Comparison of ENCODE assay signal across 9 cellular contexts in the genomic region with DNA sequence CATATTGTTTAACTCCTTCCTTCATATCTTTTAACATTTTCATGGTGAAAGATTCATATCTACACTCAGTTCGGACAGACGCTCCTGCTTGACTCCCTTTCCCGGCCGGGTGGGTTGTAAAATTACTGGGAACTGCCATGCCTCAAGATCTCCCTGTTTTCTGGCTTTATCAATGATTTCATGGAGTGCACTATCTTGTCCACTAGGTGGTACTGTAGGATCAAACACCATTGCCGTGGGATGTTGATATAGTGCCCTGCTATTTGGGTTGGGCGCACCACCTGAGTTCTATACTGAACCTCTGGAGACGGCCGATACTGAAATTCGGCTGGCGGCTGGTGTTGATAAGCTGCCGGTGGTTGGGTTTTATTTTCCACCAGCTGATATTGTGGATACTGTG. TPM values are rescaled to one million over a fixed set of nuclear protein-coding genes. Genes with fewer than 3 reads are reported as not detected.
DNase-seq lines count a peak whose midpoint lies in the region; ATAC-seq and TF ChIP-seq lines count a peak whose summit lies in the region.
"Had no signal": no experiment of that assay in that cellular context is flagged by ENCODE, and none has a peak within 500 bp of the region (broad histone marks: within the 10 kb centered on the region; RNA-seq: fewer than 3 reads in every experiment).

No MANE protein-coding gene starts in this region.

- H3K9me2 ChIP-seq in Karpas-422 (replicated peaks; ENCODE audit: insufficient read depth, low read length): no peaks in the 10 kb centered on the region

- peak in 3 of 4 experiments; percentile 0 for DNase-seq in activated CD4-positive, CD25-positive, alpha-beta regulatory T cell (lab: John Stamatoyannopoulos, UW)
- DNase-seq in epithelial cell of proximal tubule (ENCODE audit: low read depth) (no peak), OCI-M2 (lab: John Stamatoyannopoulos, UW; ENCODE audit: unreplicated experiment) (no peak), Karpas-422 (no peak)
- peak; percentile 33 for DNase-seq in stimulated activated CD8-positive, alpha-beta memory T cell treated with anti-CD3 and anti-CD28 coated beads, Interleukin-4, amount 100 ng/mL, for 48 hours

- no peak for ATAC-seq in activated CD4-positive, CD25-positive, alpha-beta regulatory T cell treated with anti-CD3 and anti-CD28 coated beads, Interleukin-2, amount 50 U/mL, for 24 hours
- ATAC-seq in GM18498 (IDR thresholded peaks at IDR 0.05; ENCODE audit: unreplicated experiment): no peak

- H3K4me1 ChIP-seq in OCI-LY3 (ENCODE audit: low read length) (no peaks in the 10 kb centered on the region), Karpas-422 (ENCODE audit: low read length) (no peaks in the 10 kb centered on the region)

- H3K36me3 ChIP-seq in OCI-LY3 (replicated peaks; ENCODE audit: low read depth, low read length) (no peaks in the 10 kb centered on the region), Karpas-422 (ENCODE audit: insufficient read depth, low read length) (no peaks in the 10 kb centered on the region)

- H3K9me3 ChIP-seq in OCI-LY3 (ENCODE audit: insufficient read depth, low read length): no peaks in the 10 kb centered on the region
- no peaks in the 10 kb centered on the region for H3K9me3 ChIP-seq in Karpas-422 (ENCODE audit: low read length)

- no peak overlapping the region for H3K9ac ChIP-seq in OCI-LY3 (ENCODE audit: low read length)
- no peak overlapping the region for H3K9ac ChIP-seq in Karpas-422 (ENCODE audit: low read length)

- H3K27me3 ChIP-seq in OCI-LY3 (ENCODE audit: low read depth, low read length): no peaks in the 10 kb centered on the region
- no peaks in the 10 kb centered on the region for H3K27me3 ChIP-seq in Karpas-422 (ENCODE audit: low read length)

- H3K27ac ChIP-seq in OCI-LY3 (ENCODE audit: low read length) (no peak overlapping the region), Karpas-422 (ENCODE audit: low read length) (no peak overlapping the region)

- H4K20me1 ChIP-seq in OCI-LY3 (ENCODE audit: insufficient read depth, low read length) (no peaks in the 10 kb centered on the region), Karpas-422 (ENCODE audit: insufficient read depth, low read depth, low read length) (no peaks in the 10 kb centered on the region)

- H3K4me2 ChIP-seq in OCI-LY3 (ENCODE audit: low read length) (peak overlapping the region; percentile 46; the same call in 1 of the 2 replicates), Karpas-422 (ENCODE audit: low read depth, low read length, poor library complexity, severe bottlenecking) (no peak overlapping the region)

- TF ChIP-seq CTCF in OCI-LY3 (IDR thresholded peaks at IDR 0.05; ENCODE audit: low read depth, low read length) (peak; percentile 52), epithelial cell of proximal tubule (conservative IDR thresholded peaks at IDR 0.05; ENCODE audit: low read depth, low read length) (peak; percentile 48)

- H2AFZ ChIP-seq in OCI-LY3 (ENCODE audit: low read depth, low read length): no peak overlapping the region
- H2AFZ ChIP-seq in Karpas-422 (ENCODE audit: low read length): no peak overlapping the region

- H3K79me2 ChIP-seq in OCI-LY3 (ENCODE audit: low read length) (no peaks in the 10 kb centered on the region), Karpas-422 (ENCODE audit: low read length) (no peaks in the 10 kb centered on the region)

- H3K4me3 ChIP-seq in OCI-LY3 (ENCODE audit: low read length) (no peak overlapping the region), epithelial cell of proximal tubule (ENCODE audit: low read depth, low read length) (no peak overlapping the region), Karpas-422 (ENCODE audit: low read length) (no peak overlapping the region)

RNA-seq across cellular contexts. Expression of a gene that starts 53.2 kb away (rescaled TPM):
- not detected in 2 replicates for total RNA-seq in epithelial cell of proximal tubule
- not detected in 2 replicates for total RNA-seq in Karpas-422 (2014; rRNA removed; shearing (Covaris generic); ENCODE audit: low replicate concordance)
- total RNA-seq: RPMI7951 had no signal

RNA-seq across cellular contexts. Expression of a gene that starts 54.2 kb away (rescaled TPM):
- total RNA-seq in epithelial cell of proximal tubule: 1.2 and 2.1 TPM in 2 replicates
- total RNA-seq in Karpas-422 (2014; rRNA removed; shearing (Covaris generic); ENCODE audit: low replicate concordance): not detected in 2 replicates
- total RNA-seq: RPMI7951 had no signal

Comparison
In these comparisons a context has a peak if more than half of its experiments do, and no peak if none do; other contexts are left out.
1. DNase-seq: peak in activated CD4-positive, CD25-positive, alpha-beta regulatory T cell (3 of 4) and stimulated activated CD8-positive, alpha-beta memory T cell treated with anti-CD3 and anti-CD28 coated beads, Interleukin-4, amount 100 ng/mL, for 48 hours (single experiment); none in epithelial cell of proximal tubule (single experiment), OCI-M2 (single experiment) and Karpas-422 (single experiment).